Comparison of ENCODE assay signal across 8 cellular contexts in the genomic region with DNA sequence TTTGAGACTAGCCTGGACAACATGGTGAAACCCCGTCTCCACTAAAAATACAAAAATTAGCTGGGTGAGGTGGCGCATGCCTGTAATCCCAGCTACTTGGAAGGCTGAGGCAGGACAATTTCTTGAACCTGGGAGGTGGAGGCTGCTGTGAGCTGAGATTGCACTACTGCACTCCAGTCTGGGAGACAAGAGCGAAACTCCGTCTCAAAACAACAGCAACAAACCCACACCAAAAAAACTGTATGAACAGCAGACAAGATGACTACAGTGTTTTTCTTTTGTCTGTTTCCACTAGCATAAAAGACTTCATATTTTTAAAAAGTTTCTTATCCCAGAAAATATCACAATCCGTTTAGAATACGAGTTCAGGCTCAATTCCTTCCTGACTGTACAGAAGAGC. TPM values are rescaled to one million over a fixed set of nuclear protein-coding genes. Genes with fewer than 3 reads are reported as not detected.
DNase-seq lines count a peak whose midpoint lies in the region; FAIRE-seq and TF ChIP-seq lines count a peak whose summit lies in the region.
"Not testable (repeated sequence)": the region's sequence is repeated elsewhere in the genome, so short reads cannot be mapped to it uniquely, and the experiment has no call there.

No MANE protein-coding gene starts in this region.

- not testable (repeated sequence) for H3K18ac ChIP-seq in H1 (ENCODE audit: extremely low read depth, low read length)

- H3K4ac ChIP-seq in H1 (replicated peaks; ENCODE audit: insufficient read length, low read depth, low read length), result not testable (repeated sequence)

- TF ChIP-seq POLR2A in H1 (IDR thresholded peaks at IDR 0.05; ENCODE audit: control extremely low read depth in 1 of 2, low read depth in 2 of 2, low read length in 2 of 2), result not testable (repeated sequence)

- not testable (repeated sequence) for H4K20me1 ChIP-seq in BLaER1; H1 (replicated peaks in 1 of 2; ENCODE audit: control insufficient read depth in 1 of 2, insufficient read depth in 2 of 2, low read length in 2 of 2)

- not testable (repeated sequence) for H3K36me3 ChIP-seq in BLaER1; HUES64 (ENCODE audit: insufficient read depth, low read length); SK-N-MC (ENCODE audit: insufficient read depth, low read length); H1 (ENCODE audit: control insufficient read depth in 2 of 4, insufficient read depth in 4 of 4, low read length in 3 of 4); iPS-20b (ENCODE audit: insufficient read depth, low read depth, low read length); neuron (ENCODE audit: insufficient read depth, low read length)

- H3K27ac Mint-ChIP-seq in activated naive CD4-positive, alpha-beta T cell treated with anti-CD3 and anti-CD28 coated beads, Interleukin-2, amount 50 U/mL, for 24 hours, result peak overlapping the region; percentile 99

- peak overlapping the region; percentile 94 for H3K9ac ChIP-seq in BLaER1
- H3K9ac ChIP-seq in HUES64 (ENCODE audit: low read depth, low read length); H1 (replicated peaks in 1 of 4; ENCODE audit: extremely low read depth in 1 of 4, low read depth in 3 of 4, low read length in 3 of 4): not testable (repeated sequence)
- H3K9ac ChIP-seq in SK-N-MC (ENCODE audit: insufficient read length), result peak overlapping the region; percentile 91
- H3K9ac ChIP-seq in iPS-20b (ENCODE audit: low read depth, low read length), result peak overlapping the region; percentile 98; the same call in 1 of the 2 replicates

- not testable (repeated sequence) for H3K23ac ChIP-seq in H1 (ENCODE audit: insufficient read length)

- H3K9me3 ChIP-seq in BLaER1, result peaks cover 25% of the 10 kb centered on the region
- peaks cover 31% of the 10 kb centered on the region for H3K9me3 ChIP-seq in HUES64 (ENCODE audit: insufficient read depth, low read depth, low read length)
- H3K9me3 ChIP-seq in SK-N-MC (ENCODE audit: low read depth, low read length); H1 (ENCODE audit: insufficient read depth in 2 of 2, low read depth in 1 of 2, low read length in 1 of 2); neuron (ENCODE audit: low read length): not testable (repeated sequence)
- H3K9me3 ChIP-seq in iPS-20b (ENCODE audit: insufficient read depth, low read depth, low read length), result peaks cover 17% of the 10 kb centered on the region

- peak overlapping the region; percentile 97 for H3K27ac ChIP-seq in BLaER1
- not testable (repeated sequence) for H3K27ac ChIP-seq in HUES64 (ENCODE audit: low read depth, low read length); H1 (ENCODE audit: low read depth, low read length)
- H3K27ac ChIP-seq in SK-N-MC, result peak overlapping the region; percentile 92
- H3K27ac ChIP-seq in iPS-20b (ENCODE audit: low read length), result peak overlapping the region; percentile 78

- H3K9me3 Mint-ChIP-seq in activated naive CD4-positive, alpha-beta T cell treated with anti-CD3 and anti-CD28 coated beads, Interleukin-2, amount 50 U/mL, for 24 hours, result not testable (repeated sequence)

- not testable (repeated sequence) for H2BK5ac ChIP-seq in H1 (ENCODE audit: low read depth, low read length)

- H3K4me2 ChIP-seq in BLaER1 (peak overlapping the region; percentile 79), H1 (ENCODE audit: insufficient read depth in 1 of 2, low read depth in 2 of 2, low read length in 2 of 2) (peak overlapping the region; percentile 33 to 64; a peak in 3 of 4 replicates)

- H3K23me2 ChIP-seq in H1 (ENCODE audit: low read depth, low read length), result not testable (repeated sequence)

- H3K36me3 Mint-ChIP-seq in activated naive CD4-positive, alpha-beta T cell treated with anti-CD3 and anti-CD28 coated beads, Interleukin-2, amount 50 U/mL, for 24 hours, result peaks cover 16% of the 10 kb centered on the region

- not testable (repeated sequence) for H2BK12ac ChIP-seq in H1 (ENCODE audit: low read depth, low read length)

- H3K4me1 Mint-ChIP-seq in activated naive CD4-positive, alpha-beta T cell treated with anti-CD3 and anti-CD28 coated beads, Interleukin-2, amount 50 U/mL, for 24 hours, result peaks cover 19% of the 10 kb centered on the region

- POLR2A ChIA-PET in H1 (lab: Charles Lee; ENCODE audit: partially characterized antibody), result interaction anchor here (1.2 kb wide), 1 partner anchor 211 kb away, joined by 3 read pairs; no protein-coding TSS in a partner anchor

- not testable (repeated sequence) for H4K91ac ChIP-seq in H1 (replicated peaks; ENCODE audit: insufficient read length, low read length)

- H3K4me3 ChIP-seq in BLaER1 (peak overlapping the region; percentile 74), HUES64 (ENCODE audit: low read length) (peak overlapping the region; percentile 80), SK-N-MC (peak overlapping the region; percentile 77), H1 (ENCODE audit: extremely low read depth in 1 of 4, insufficient read depth in 2 of 4, low read depth in 3 of 4, low read length in 4 of 4) (peak overlapping the region; percentile 73 to 87 (median 82); a peak in 6 of 8 replicates), iPS-20b (ENCODE audit: low read length) (peak overlapping the region; percentile 91), neuron (ENCODE audit: low read length) (peak overlapping the region; percentile 71)

- not testable (repeated sequence) for DNase-seq in SK-N-MC (ENCODE audit: low read depth, low spot score); H1 (ENCODE audit: low read depth in 1 of 2, low spot score in 2 of 2)
- DNase-seq in superior temporal gyrus (ENCODE audit: extremely low spot score), result peak; percentile 18

- not testable (repeated sequence) for H2BK15ac ChIP-seq in H1 (ENCODE audit: low read length)

- not testable (repeated sequence) for H3K56ac ChIP-seq in H1 (replicated peaks; ENCODE audit: insufficient read length, low read depth, low read length)

- not testable (repeated sequence) for H3K79me2 ChIP-seq in H1 (ENCODE audit: control insufficient read depth in 1 of 2, insufficient read depth in 2 of 2, low read length in 2 of 2)

- not testable (repeated sequence) for H4K5ac ChIP-seq in H1 (ENCODE audit: insufficient read length, low read depth, low read length)

- not testable (repeated sequence) for TF ChIP-seq EP300 in H1 (IDR thresholded peaks at IDR 0.05; ENCODE audit: borderline replicate concordance in 1 of 2, low read depth in 2 of 2, low read length in 2 of 2)

- H2AFZ ChIP-seq in H1 (ENCODE audit: low read length), result not testable (repeated sequence)
- H2AFZ ChIP-seq in neuron (ENCODE audit: low read depth, low read length), result peak overlapping the region; percentile 58

- H3K4me1 ChIP-seq in BLaER1; HUES64 (ENCODE audit: insufficient read depth, low read length); H1 (replicated peaks in 1 of 4; ENCODE audit: control insufficient read depth in 3 of 4, insufficient read depth in 4 of 4, low read length in 3 of 4); iPS-20b (ENCODE audit: insufficient read depth, low read length); neuron (ENCODE audit: insufficient read depth, low read length): not testable (repeated sequence)

- CTCF ChIA-PET in H1 (lab: Charles Lee; ENCODE audit: partially characterized antibody), result interaction anchor here (0.7 to 1.6 kb wide), 5 partner anchors 8 to 528 kb away, joined by 3 to 5 read pairs (median 3); no protein-coding TSS in a partner anchor

- not testable (repeated sequence) for TF ChIP-seq RAD21 in H1 (IDR thresholded peaks at IDR 0.05 in 1 of 2, conservative IDR thresholded peaks at IDR 0.05 in 1 of 2; ENCODE audit: low read depth in 2 of 2, low read length in 2 of 2)

- peak overlapping the region; percentile 91 for H3K4me3 Mint-ChIP-seq in activated naive CD4-positive, alpha-beta T cell treated with anti-CD3 and anti-CD28 coated beads, Interleukin-2, amount 50 U/mL, for 24 hours

- not testable (repeated sequence) for H2BK120ac ChIP-seq in H1 (replicated peaks; ENCODE audit: low read depth, low read length)

- not testable (repeated sequence) for H2BK20ac ChIP-seq in H1 (ENCODE audit: low read length)

- FAIRE-seq in H1 (lab: Jason Lieb, UNC), result not testable (repeated sequence)

- H3K79me1 ChIP-seq in H1 (ENCODE audit: low read depth, low read length), result not testable (repeated sequence)

- not testable (repeated sequence) for H3K14ac ChIP-seq in H1 (ENCODE audit: insufficient read length)

- H2AK5ac ChIP-seq in H1 (ENCODE audit: low read depth, low read length), result not testable (repeated sequence)

- H3K27me3 ChIP-seq in BLaER1; HUES64 (ENCODE audit: insufficient read depth, low read length); H1 (replicated peaks in 1 of 4; ENCODE audit: control insufficient read depth in 3 of 4, extremely low read depth in 1 of 4, insufficient read depth in 3 of 4, low read length in 3 of 4); iPS-20b (ENCODE audit: insufficient read depth, low read length); neuron (ENCODE audit: insufficient read depth, low read length): not testable (repeated sequence)

- 98% methylated on average over 6 of the region's 6 CpGs for WGBS in HUES64
- 82% methylated on average over 6 of the region's 6 CpGs; no CpG with 5 or more reads in 1 of the 2 experiments for WGBS in H1 (ENCODE audit: extremely low coverage in 1 of 2, insufficient coverage in 1 of 2, insufficient read length in 1 of 2, insufficient replicate concordance in 2 of 2, low coverage in 1 of 2, low lambda C conversion rate in 2 of 2, missing lambda C conversion rate in 1 of 2), 2 experiments

- not testable (repeated sequence) for TF ChIP-seq CTCF in H1 (IDR thresholded peaks at IDR 0.05; ENCODE audit: control extremely low read depth in 1 of 3, insufficient read depth in 1 of 3, low read depth in 1 of 3, low read length in 3 of 3)

- not testable (repeated sequence) for H4K8ac ChIP-seq in H1 (ENCODE audit: extremely low read depth, insufficient read depth, low read length)

- H3K27me3 Mint-ChIP-seq in activated naive CD4-positive, alpha-beta T cell treated with anti-CD3 and anti-CD28 coated beads, Interleukin-2, amount 50 U/mL, for 24 hours, result not testable (repeated sequence)

RNA-seq across cellular contexts. Expression of gene ACYP2, which starts 0.9 kb away (rescaled TPM):
- 5.1 TPM for polyA plus RNA-seq in HUES64 (2013, experiment 1 of 2)
- 5.2 TPM for polyA plus RNA-seq in HUES64 (2013, experiment 2 of 2)
- 3.4 and 4.4 TPM in 2 replicates for total RNA-seq in H1 (2021; fragmentation: NEBNext Ultra II Directional; extraction: Animal tissue kit (Norgen Biotek cat#: 25700))
- polyA plus RNA-seq in H1 (2011; rRNA removed), result 3.4 and 3.7 TPM in 2 replicates
- polyA plus RNA-seq in H1 (2011; cell fraction: cytosol; rRNA removed), result 3.9 TPM
- polyA plus RNA-seq in H1 (2011; cell fraction: nucleus; rRNA removed), result 3.4 TPM
- 2.2 to 5.6 TPM (median 3.3 TPM) in 4 replicates for polyA plus RNA-seq in H1 (2012, experiment 1 of 2)
- 2.6 TPM for polyA plus RNA-seq in H1 (2012, experiment 2 of 2)
- 3.1 TPM for polyA plus RNA-seq in H1 (2013, experiment 1 of 2)
- polyA plus RNA-seq in H1 (2013, experiment 2 of 2), result 2.6 TPM
- 1.7 and 1.8 TPM in 2 replicates for polyA minus RNA-seq in H1 (2011; rRNA and poly(A)+ RNA removed)
- polyA minus RNA-seq in H1 (2011; cell fraction: cytosol; rRNA and poly(A)+ RNA removed), result 2.5 TPM
- 9.7 TPM for polyA minus RNA-seq in H1 (2011; cell fraction: nucleus; rRNA and poly(A)+ RNA removed)
